In genomic region chr9:131595771-131596743, GRCh38 we compare ENCODE assay signal across 31 cellular contexts. TPM values are rescaled to one million over a fixed set of nuclear protein-coding genes. Genes with fewer than 3 reads are reported as not detected.
DNase-seq lines count a peak whose midpoint lies in the region; ATAC-seq, FAIRE-seq and TF ChIP-seq lines count a peak whose summit lies in the region.
"Had no signal": no experiment of that assay in that cellular context is flagged by ENCODE, and none has a peak within 500 bp of the region (broad histone marks: within the 10 kb centered on the region; RNA-seq: fewer than 3 reads in every experiment).

No MANE protein-coding gene starts in this region.

- no peak overlapping the region for H4K5ac ChIP-seq in IMR-90 (ENCODE audit: low read depth, low read length)

- H2AK9ac ChIP-seq in IMR-90 (replicated peaks; ENCODE audit: low read depth, low read length, poor library complexity), result peak overlapping the region; percentile 37

- H3K18ac ChIP-seq in IMR-90 (ENCODE audit: low read depth, low read length), result no peak overlapping the region

- peaks cover 39% of the 10 kb centered on the region for H3K36me3 ChIP-seq in IMR-90 (ENCODE audit: control insufficient read depth, insufficient read depth, low read length)
- H3K36me3 ChIP-seq in endothelial cell of umbilical vein (ENCODE audit: control insufficient read depth in 2 of 2, extremely low read depth in 1 of 2, insufficient read depth in 2 of 2, low read length in 2 of 2), result peaks cover 5 to 47% of the 10 kb centered on the region in 2 experiments

- H3K27me3 Mint-ChIP-seq in activated T-cell treated with anti-CD3 and anti-CD28 coated beads, Interleukin-2, amount 50 U/mL, for 24 hours, result no peaks in the 10 kb centered on the region
- H3K27me3 Mint-ChIP-seq: activated CD4-positive, alpha-beta T cell treated with anti-CD3 and anti-CD28 coated beads, Interleukin-2, amount 10 ng/mL, durations not matched to agents 7 days and 5 days; central memory CD8-positive, alpha-beta T cell; natural killer cell treated with Interleukin-12 subunit alpha and Interleukin-12 subunit beta and Interleukin-15 and Interleukin-18, amount 100 ng/mL, for 72 hours; stimulated activated naive CD8-positive, alpha-beta T cell treated with anti-CD3 and anti-CD28 coated beads, Interleukin-15, amount 100 ng/mL, for 72 hours; T-helper 17 cell had no signal

- CTCF ChIA-PET in IMR-90 (lab: Yijun Ruan, JAX), result no interaction called here
- CTCF ChIA-PET in endothelial cell of umbilical vein (lab: Charles Lee), result no interaction called here

- H3K27ac ChIP-seq in IMR-90 (ENCODE audit: insufficient read depth, low read length) (no peak overlapping the region), endothelial cell of umbilical vein (ENCODE audit: insufficient read depth, low read depth, low read length) (peak overlapping the region; percentile 58)
- H3K27ac ChIP-seq: hepatocyte, Peyer's patch, SK-N-MC, tibial artery had no signal

- no peak for TF ChIP-seq CTCF in IMR-90 (conservative IDR thresholded peaks at IDR 0.05; ENCODE audit: low read depth, low read length)
- no peak for TF ChIP-seq CTCF in endothelial cell of umbilical vein (IDR thresholded peaks at IDR 0.05; ENCODE audit: extremely low read depth in 1 of 2, insufficient read depth in 1 of 2, low read depth in 1 of 2, low read length in 2 of 2)

- peak overlapping the region; percentile 80 for H3K27ac Mint-ChIP-seq in activated T-cell treated with anti-CD3 and anti-CD28 coated beads, Interleukin-2, amount 50 U/mL, for 24 hours
- H3K27ac Mint-ChIP-seq: natural killer cell treated with Interleukin-12 subunit alpha and Interleukin-12 subunit beta and Interleukin-15 and Interleukin-18, amount 100 ng/mL, for 72 hours had no signal

- no peak overlapping the region for H2BK5ac ChIP-seq in IMR-90 (ENCODE audit: low read depth, low read length, poor library complexity, severe bottlenecking)

- H3K4me3 Mint-ChIP-seq in activated T-cell treated with anti-CD3 and anti-CD28 coated beads, Interleukin-2, amount 50 U/mL, for 24 hours, result no peak overlapping the region
- H3K4me3 Mint-ChIP-seq: activated CD4-positive, alpha-beta T cell treated with anti-CD3 and anti-CD28 coated beads, Interleukin-2, amount 10 ng/mL, durations not matched to agents 7 days and 5 days; central memory CD8-positive, alpha-beta T cell; natural killer cell treated with Interleukin-12 subunit alpha and Interleukin-12 subunit beta and Interleukin-15 and Interleukin-18, amount 100 ng/mL, for 72 hours; stimulated activated naive CD8-positive, alpha-beta T cell treated with anti-CD3 and anti-CD28 coated beads, Interleukin-15, amount 100 ng/mL, for 72 hours; T-helper 17 cell had no signal

- no peak overlapping the region for H3K14ac ChIP-seq in IMR-90 (replicated peaks; ENCODE audit: low read depth, low read length)

- H4K20me1 ChIP-seq in IMR-90 (ENCODE audit: insufficient read depth, low read length), result no peaks in the 10 kb centered on the region; the same call in 1 of the 2 replicates
- H4K20me1 ChIP-seq in endothelial cell of umbilical vein (replicated peaks; ENCODE audit: control insufficient read depth, extremely low read depth, insufficient read depth, low read length), result no peaks in the 10 kb centered on the region

- H2AK5ac ChIP-seq in IMR-90 (ENCODE audit: low read depth, low read length), result no peak overlapping the region

- no peak for DNase-seq in activated T-cell treated with anti-CD3 and anti-CD28 coated beads, Interleukin-2, amount 50 U/mL, for 24 hours
- no peak for DNase-seq in activated T-cell treated with anti-CD3 and anti-CD28 coated beads for 4 hours
- no peak for DNase-seq in IMR-90
- DNase-seq in endothelial cell of umbilical vein (ENCODE audit: low read depth, low spot score), result peak; percentile 67
- peak; percentile 67 for DNase-seq in renal cortical epithelial cell (ENCODE audit: low read depth)
- no peak for DNase-seq in NCI-H2171 treated with DMSO at 0.1 percent for 48 hours (lab: John Stamatoyannopoulos, UW)
- DNase-seq in SHP77 treated with DMSO at 0.1 percent for 48 hours (lab: John Stamatoyannopoulos, UW), result no peak
- DNase-seq in retina, result no peak
- DNase-seq: 8988T; activated CD4-positive, alpha-beta T cell treated with anti-CD3 and anti-CD28 coated beads, Interleukin-2, amount 10 ng/mL, durations not matched to agents 7 days and 5 days; activated CD8-positive, alpha-beta memory T cell treated with anti-CD3 and anti-CD28 coated beads, Interleukin-2, amount 50 U/mL, for 4 hours; activated gamma-delta T cell; anterior cingulate cortex; DMS 273 treated with DMSO at 0.1 percent for 48 hours; foreskin melanocyte; GOT3; NCI-H1092 treated with DMSO at 0.1 percent for 48 hours; NCI-H2081 treated with DMSO at 0.1 percent for 48 hours; NCI-H510A; Peyer's patch; posterior cingulate gyrus; small intestine; stimulated activated naive CD8-positive, alpha-beta T cell treated with anti-CD3 and anti-CD28 coated beads, Interleukin-15, amount 100 ng/mL, for 72 hours; T-helper 17 cell; tibial artery had no signal

- H4K91ac ChIP-seq in IMR-90 (ENCODE audit: insufficient read depth, low read depth, low read length), result no peak overlapping the region

- intact Hi-C loops in IMR-90 (cut with micrococcal nuclease), result no loop called here
- intact Hi-C loops in endothelial cell of umbilical vein (cut with micrococcal nuclease), result no loop called here

- H2AFZ ChIP-seq in IMR-90 (replicated peaks; ENCODE audit: low read length, poor library complexity), result no peak overlapping the region
- no peak overlapping the region for H2AFZ ChIP-seq in endothelial cell of umbilical vein (ENCODE audit: low read depth, low read length)
- H2AFZ ChIP-seq: hepatocyte had no signal

- H3K9me3 Mint-ChIP-seq in activated T-cell treated with anti-CD3 and anti-CD28 coated beads, Interleukin-2, amount 50 U/mL, for 24 hours, result no peaks in the 10 kb centered on the region
- H3K9me3 Mint-ChIP-seq: activated CD4-positive, alpha-beta T cell treated with anti-CD3 and anti-CD28 coated beads, Interleukin-2, amount 10 ng/mL, durations not matched to agents 7 days and 5 days; central memory CD8-positive, alpha-beta T cell; natural killer cell treated with Interleukin-12 subunit alpha and Interleukin-12 subunit beta and Interleukin-15 and Interleukin-18, amount 100 ng/mL, for 72 hours; stimulated activated naive CD8-positive, alpha-beta T cell treated with anti-CD3 and anti-CD28 coated beads, Interleukin-15, amount 100 ng/mL, for 72 hours had no signal

- H2BK15ac ChIP-seq in IMR-90 (ENCODE audit: low read depth, low read length), result no peak overlapping the region

- H3K4me3 ChIP-seq in IMR-90 (ENCODE audit: insufficient read depth, low read depth, low read length) (no peak overlapping the region), endothelial cell of umbilical vein (replicated peaks in 1 of 3; ENCODE audit: insufficient read depth in 1 of 3, low read depth in 1 of 3, low read length in 3 of 3) (no peak overlapping the region)
- H3K4me3 ChIP-seq: hepatocyte, Peyer's patch, SK-N-MC, tibial artery had no signal

- no TSS peak for BruUV-seq in IMR-90 (replicated peaks; lab: Mats Ljungman, UMichigan)
- BruUV-seq in endothelial cell of umbilical vein (replicated peaks; lab: Mats Ljungman, UMichigan), result no TSS peak

- POLR2A ChIA-PET in IMR-90 (lab: Charles Lee; ENCODE audit: unreplicated experiment), result no interaction called here
- POLR2A ChIA-PET in endothelial cell of umbilical vein (lab: Charles Lee), result no interaction called here

- no peak overlapping the region for H3K9ac ChIP-seq in IMR-90 (ENCODE audit: low read depth, low read length)
- H3K9ac ChIP-seq in endothelial cell of umbilical vein (replicated peaks; ENCODE audit: extremely low read depth, insufficient read depth, low read length), result peak overlapping the region; percentile 12

- H3K27me3 ChIP-seq in IMR-90 (ENCODE audit: control insufficient read depth, insufficient read depth, low read length), result no peaks in the 10 kb centered on the region
- no peaks in the 10 kb centered on the region for H3K27me3 ChIP-seq in endothelial cell of umbilical vein (ENCODE audit: control insufficient read depth in 2 of 2, insufficient read depth in 2 of 2, low read length in 2 of 2)
- H3K27me3 ChIP-seq: hepatocyte, Peyer's patch, tibial artery had no signal

- H2BK20ac ChIP-seq in IMR-90 (ENCODE audit: low read depth, low read length), result 0 out of 2 replicates have a peak overlapping the region, but pooled peaks have one; percentile 2

- H3K4me2 ChIP-seq in IMR-90 (ENCODE audit: low read depth, low read length), result no peak overlapping the region
- no peak overlapping the region for H3K4me2 ChIP-seq in endothelial cell of umbilical vein (ENCODE audit: insufficient read depth, low read length)
- H3K4me2 ChIP-seq: hepatocyte had no signal

- H3K36me3 Mint-ChIP-seq in activated T-cell treated with anti-CD3 and anti-CD28 coated beads, Interleukin-2, amount 50 U/mL, for 24 hours (ENCODE audit: low read depth), result peaks cover 84% of the 10 kb centered on the region

- H3K4me1 Mint-ChIP-seq in activated T-cell treated with anti-CD3 and anti-CD28 coated beads, Interleukin-2, amount 50 U/mL, for 24 hours (ENCODE audit: low read depth), result peaks cover 10% of the 10 kb centered on the region

- ATAC-seq in IMR-90 (ENCODE audit: low read depth), result no peak
- ATAC-seq: natural killer cell treated with Interleukin-12 subunit alpha and Interleukin-12 subunit beta and Interleukin-15 and Interleukin-18, amount 100 ng/mL, for 72 hours; stimulated activated naive CD8-positive, alpha-beta T cell treated with anti-CD3 and anti-CD28 coated beads, Interleukin-15, amount 100 ng/mL, for 72 hours; T-helper 17 cell had no signal

- no peaks in the 10 kb centered on the region for H3K9me3 ChIP-seq in IMR-90 (ENCODE audit: control insufficient read depth, insufficient read depth, low read length)
- no peaks in the 10 kb centered on the region for H3K9me3 ChIP-seq in endothelial cell of umbilical vein (replicated peaks; ENCODE audit: control insufficient read depth, insufficient read depth, low read length)
- H3K9me3 ChIP-seq: Peyer's patch, tibial artery had no signal

- no peak overlapping the region for H2BK120ac ChIP-seq in IMR-90 (ENCODE audit: low read depth, low read length)

- in situ Hi-C loops in IMR-90 (cut with MboI; ENCODE audit: low sequenced_read_pairs), result loop anchor here (25.0 kb wide), 1 partner anchor 666 kb away; no protein-coding TSS in a partner anchor

- no peaks in the 10 kb centered on the region for H3K79me1 ChIP-seq in IMR-90 (ENCODE audit: low read depth in 1 of 2, low read length in 2 of 2)

- WGBS in IMR-90 (ENCODE audit: extremely low coverage in 2 of 2, insufficient read length in 1 of 2), 2 experiments, result 99% methylated on average over 10 of the region's 22 CpGs; no CpG with 5 or more reads in 1 of the 2 experiments

- H3K4ac ChIP-seq in IMR-90 (ENCODE audit: low read depth, low read length), result no peak overlapping the region

- no peaks in the 10 kb centered on the region for H3K79me2 ChIP-seq in endothelial cell of umbilical vein (ENCODE audit: control insufficient read depth, insufficient read depth, low read length)
- H3K79me2 ChIP-seq: hepatocyte had no signal

- dilution Hi-C loops in IMR-90 (cut with HindIII; ENCODE audit: low sequenced_read_pairs, unreplicated experiment) (no loop called here), endothelial cell of umbilical vein (cut with MboI; ENCODE audit: extremely low pct_ligation_motif_present, low sequenced_read_pairs) (no loop called here)

- H3K56ac ChIP-seq in IMR-90 (ENCODE audit: extremely low read depth, insufficient read depth, low read length), result no peak overlapping the region

- no peak overlapping the region for H4K8ac ChIP-seq in IMR-90 (ENCODE audit: low read depth in 2 of 2, low read length in 2 of 2)

- 0 out of 2 replicates have a peak, but pooled peaks cover 3% of the 10 kb centered on the region for H3K4me1 ChIP-seq in IMR-90 (ENCODE audit: control insufficient read depth, insufficient read depth, low read length)
- H3K4me1 ChIP-seq in endothelial cell of umbilical vein (ENCODE audit: control insufficient read depth, extremely low read depth, insufficient read depth, low read length), result peaks cover 14% of the 10 kb centered on the region

- TF ChIP-seq POLR2A in IMR-90 (IDR thresholded peaks at IDR 0.05; ENCODE audit: low read depth, low read length) (no peak), endothelial cell of umbilical vein (IDR thresholded peaks at IDR 0.05; ENCODE audit: low read depth, low read length) (no peak)

- no peak overlapping the region for H3K23ac ChIP-seq in IMR-90 (ENCODE audit: low read depth, low read length)

- FAIRE-seq in endothelial cell of umbilical vein (lab: Jason Lieb, UNC), result peak; percentile 95
- FAIRE-seq: small intestine had no signal

- no peak for TF ChIP-seq RAD21 in IMR-90 (IDR thresholded peaks at IDR 0.05; ENCODE audit: low read length)

- H3K9me1 ChIP-seq in IMR-90 (ENCODE audit: insufficient read depth, low read length), result peaks cover 9% of the 10 kb centered on the region; the same call in 1 of the 2 replicates
- no peaks in the 10 kb centered on the region for H3K9me1 ChIP-seq in endothelial cell of umbilical vein (replicated peaks; ENCODE audit: control insufficient read depth, extremely low read depth, insufficient read depth, low read length)

RNA-seq across cellular contexts. Expression of gene PRRT1B, which starts 50.7 kb away (rescaled TPM):
- total RNA-seq in IMR-90 (2012; rRNA removed) (not detected in 2 replicates), endothelial cell of umbilical vein (not detected in 2 replicates), renal cortical epithelial cell (0.20 TPM in 1 of 2 replicates, not detected in the other)
- polyA plus RNA-seq in IMR-90 (2012; rRNA removed) (not detected in 2 replicates), endothelial cell of umbilical vein (not detected in 2 replicates)
- not detected in 2 replicates for polyA plus RNA-seq in IMR-90 (2012; cell fraction: cytosol; rRNA removed)
- not detected in 2 replicates for polyA plus RNA-seq in IMR-90 (2012; cell fraction: nucleus; rRNA removed; ENCODE audit: low replicate concordance)
- polyA plus RNA-seq in endothelial cell of umbilical vein (2011; cell fraction: cytosol; rRNA removed), result not detected in 2 replicates
- not detected in 2 replicates for polyA plus RNA-seq in endothelial cell of umbilical vein (2011; cell fraction: nucleus; rRNA removed)
- not detected in 2 replicates for polyA plus RNA-seq in endothelial cell of umbilical vein (2012)
- not detected in 2 replicates for polyA minus RNA-seq in endothelial cell of umbilical vein
- polyA minus RNA-seq in endothelial cell of umbilical vein (2011; cell fraction: cytosol; rRNA and poly(A)+ RNA removed), result not detected
- not detected in 2 replicates for polyA minus RNA-seq in endothelial cell of umbilical vein (2011; cell fraction: nucleus; rRNA and poly(A)+ RNA removed)
- total RNA-seq: activated CD4-positive, alpha-beta T cell treated with anti-CD3 and anti-CD28 coated beads, Interleukin-2, amount 10 ng/mL, durations not matched to agents 7 days and 5 days; natural killer cell treated with Interleukin-12 subunit alpha and Interleukin-12 subunit beta and Interleukin-15 and Interleukin-18, amount 100 ng/mL, for 72 hours; T-helper 17 cell had no signal
- polyA plus RNA-seq: BJ, esophagus had no signal

Comparison
In these comparisons a context has a peak if more than half of its experiments do, and no peak if none do; other contexts are left out.
1. DNase-seq: peak in endothelial cell of umbilical vein (single experiment) and renal cortical epithelial cell (single experiment); none in activated T-cell treated with anti-CD3 and anti-CD28 coated beads, Interleukin-2, amount 50 U/mL, for 24 hours (single experiment), activated T-cell treated with anti-CD3 and anti-CD28 coated beads for 4 hours (single experiment), IMR-90 (single experiment), NCI-H2171 treated with DMSO at 0.1 percent for 48 hours (single experiment), SHP77 treated with DMSO at 0.1 percent for 48 hours (single experiment) and retina (single experiment).